ENCODE assay signal across 8 cellular contexts in the genomic region with DNA sequence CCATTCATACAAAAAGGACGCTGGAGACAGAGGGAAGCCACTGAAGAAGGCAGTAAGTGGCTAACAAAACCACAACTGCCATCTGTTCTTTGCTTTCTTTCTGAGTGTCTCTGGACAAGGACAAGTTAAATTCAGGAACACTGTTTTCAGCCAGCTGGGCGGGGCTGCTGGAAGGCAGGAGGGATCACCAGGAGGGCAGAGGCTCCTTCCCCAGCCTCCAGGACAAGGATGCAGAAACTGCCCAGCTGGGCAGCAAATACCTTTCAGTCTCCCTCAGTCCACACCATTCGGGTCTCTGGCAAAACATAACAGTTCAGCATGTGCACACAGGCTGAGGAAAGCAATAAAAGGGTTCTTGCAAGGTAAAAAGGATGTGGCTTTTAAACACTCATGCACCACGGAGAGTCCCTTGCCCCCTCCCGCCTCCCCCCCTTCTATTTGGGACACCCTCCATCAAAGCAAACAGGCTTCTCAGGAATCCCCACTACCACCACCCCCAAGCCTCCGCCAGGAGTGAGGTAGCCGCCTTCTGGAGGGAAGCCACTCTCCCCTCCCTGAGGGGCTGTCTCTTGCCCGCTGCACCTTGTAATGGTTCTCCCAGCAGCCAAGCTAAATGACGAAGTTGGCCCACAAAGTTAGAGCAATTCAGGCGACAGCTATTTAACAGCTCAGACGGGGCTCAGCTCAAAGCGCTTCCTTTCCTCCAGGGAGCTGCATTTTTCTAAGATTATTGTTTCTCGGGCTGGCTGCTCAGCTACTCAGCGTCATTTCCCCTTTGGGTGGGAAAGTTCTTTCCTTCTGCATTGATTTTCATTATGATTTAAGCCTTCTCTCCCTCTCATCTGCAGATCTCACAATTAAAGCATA.
DNase-seq lines count a peak whose midpoint lies in the region; ATAC-seq and TF ChIP-seq lines count a peak whose summit lies in the region.

No MANE protein-coding gene starts in this region.

- peaks cover 2% of the 10 kb centered on the region for H3K36me3 Mint-ChIP-seq in memory B cell

- peak overlapping the region; percentile 89 for H3K27ac Mint-ChIP-seq in memory B cell

- H3K9me3 Mint-ChIP-seq in memory B cell, result no peaks in the 10 kb centered on the region

- TF ChIP-seq CTCF in AG04449 (IDR thresholded peaks at IDR 0.05; ENCODE audit: insufficient read depth, low read length, missing control alignments), result no peak

- no peaks in the 10 kb centered on the region for H3K27me3 Mint-ChIP-seq in memory B cell

- CTCF ChIA-PET in AG04449 (lab: Yijun Ruan, JAX), result interaction anchor here (0.6 to 1.3 kb wide), 4 partner anchors 11 to 385 kb away, joined by 3 to 4 read pairs (median 3); no protein-coding TSS in a partner anchor

- peak overlapping the region; percentile 74 for H3K4me3 Mint-ChIP-seq in memory B cell

- H3K4me3 ChIP-seq in AG04449 (ENCODE audit: low read depth, low read length), result peak overlapping the region; percentile 86

- peaks cover 42% of the 10 kb centered on the region for H3K4me1 Mint-ChIP-seq in memory B cell

- ATAC-seq in HG03460 (IDR thresholded peaks at IDR 0.05; ENCODE audit: unreplicated experiment) (peak; percentile 26), memory B cell (ENCODE audit: low read depth) (peak; percentile 33), HG02938 (IDR thresholded peaks at IDR 0.05; ENCODE audit: unreplicated experiment) (no peak)

- DNase-seq in AG04449 (ENCODE audit: low read depth, low spot score) (peak; percentile 70), memory B cell (ENCODE audit: low spot score in 2 of 2) (no peak), NCI-H526 treated with DMSO at 0.1 percent for 48 hours (lab: John Stamatoyannopoulos, UW) (no peak)
- DNase-seq in activated CD4-positive, CD25-positive, alpha-beta regulatory T cell treated with anti-CD3 and anti-CD28 coated beads, Interleukin-2, amount 50 U/mL, for 16 hours (ENCODE audit: low read depth, low spot score), result peak; percentile 33
- peak; percentile 81 for DNase-seq in central memory CD4-positive, alpha-beta T cell
- DNase-seq in stimulated activated CD8-positive, alpha-beta memory T cell treated with anti-CD3 and anti-CD28 coated beads, Interleukin-15, amount 100 ng/mL, for 4 hours (ENCODE audit: low read depth in 2 of 2), result peak; percentile 56 to 70

- POLR2A ChIA-PET in AG04449 (lab: Yijun Ruan, JAX), result interaction anchor here (0.9 to 2.6 kb wide), 7 partner anchors 11 to 89 kb away, joined by 3 to 16 read pairs (median 5); no protein-coding TSS in a partner anchor

Comparison
In these comparisons a context has a peak if more than half of its experiments do, and no peak if none do; other contexts are left out.
1. DNase-seq: peak in AG04449 (single experiment), activated CD4-positive, CD25-positive, alpha-beta regulatory T cell treated with anti-CD3 and anti-CD28 coated beads, Interleukin-2, amount 50 U/mL, for 16 hours (single experiment), central memory CD4-positive, alpha-beta T cell (single experiment) and stimulated activated CD8-positive, alpha-beta memory T cell treated with anti-CD3 and anti-CD28 coated beads, Interleukin-15, amount 100 ng/mL, for 4 hours (2 of 2); none in memory B cell (0 of 2) and NCI-H526 treated with DMSO at 0.1 percent for 48 hours (single experiment).